ENCODE assay signal across 9 cellular contexts in the genomic region with DNA sequence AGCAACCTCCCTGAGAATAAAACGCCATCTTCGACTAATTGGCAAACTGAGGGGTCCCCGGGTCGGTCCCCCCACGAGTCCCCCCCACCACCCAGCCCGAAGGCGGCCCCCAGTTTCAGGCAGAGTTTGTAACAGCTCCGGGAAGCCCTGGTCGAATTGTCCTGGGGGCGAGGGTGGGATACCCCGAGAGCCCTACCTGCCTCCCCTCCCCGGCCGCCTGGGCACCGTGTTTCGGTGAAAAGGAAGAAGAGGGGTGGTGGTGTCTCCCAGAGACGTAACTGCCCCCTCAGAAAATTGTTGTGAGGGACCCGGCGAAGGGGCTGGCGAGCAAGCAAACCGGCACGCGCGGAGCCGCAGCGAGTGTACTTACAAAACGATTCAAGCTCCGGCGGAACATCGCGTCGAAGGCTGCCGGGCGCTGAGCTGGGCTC. TPM values are rescaled to one million over a fixed set of nuclear protein-coding genes. Genes with fewer than 3 reads are reported as not detected.
A peak's percentile ranks its signal among the peaks of the same experiment; 100 is the strongest.
DNase-seq lines count a peak whose midpoint lies in the region; ATAC-seq, FAIRE-seq and TF ChIP-seq lines count a peak whose summit lies in the region.
"Had no signal": no experiment of that assay in that cellular context is flagged by ENCODE, and none has a peak within 500 bp of the region (broad histone marks: within the 10 kb centered on the region; RNA-seq: fewer than 3 reads in every experiment).

No MANE protein-coding gene starts in this region.

- H2AK5ac ChIP-seq in H1 (ENCODE audit: low read depth, low read length), result no peak overlapping the region

- H3K4me3 Mint-ChIP-seq in CD8-positive, alpha-beta memory T cell, result peak overlapping the region; percentile 78 to 92 (median 83)

- peak overlapping the region; percentile 83 for H3K27ac ChIP-seq in CD8-positive, alpha-beta memory T cell (ENCODE audit: low read depth, low read length)
- H3K27ac ChIP-seq in H1 (ENCODE audit: low read depth, low read length) (no peak overlapping the region), neutrophil (peak overlapping the region; percentile 93)

- 0 out of 2 replicates have a peak overlapping the region, but pooled peaks have one; percentile 25 for H4K8ac ChIP-seq in H1 (ENCODE audit: extremely low read depth, insufficient read depth, low read length)

- peaks cover 2% of the 10 kb centered on the region; the same call in 1 of the 2 replicates for H3K23me2 ChIP-seq in H1 (ENCODE audit: low read depth, low read length)

- H3K23ac ChIP-seq in H1 (ENCODE audit: insufficient read length), result no peak overlapping the region

- H3K4me1 Mint-ChIP-seq in CD8-positive, alpha-beta memory T cell, result peaks cover 25 to 31% (median 29%) of the 10 kb centered on the region in 3 donors

- H3K9ac ChIP-seq in H1 (replicated peaks in 1 of 4; ENCODE audit: extremely low read depth in 1 of 4, low read depth in 3 of 4, low read length in 3 of 4), result peak overlapping the region; percentile 45 to 76 (median 69); a peak in 5 of 7 replicates

- peaks cover 0 to 3% of the 10 kb centered on the region in 2 experiments for H4K20me1 ChIP-seq in H1 (replicated peaks in 1 of 2; ENCODE audit: control insufficient read depth in 1 of 2, insufficient read depth in 2 of 2, low read length in 2 of 2)

- TF ChIP-seq RAD21 in H1 (IDR thresholded peaks at IDR 0.05 in 1 of 2, conservative IDR thresholded peaks at IDR 0.05 in 1 of 2; ENCODE audit: low read depth in 2 of 2, low read length in 2 of 2), result no peak

- no peak for TF ChIP-seq EP300 in H1 (IDR thresholded peaks at IDR 0.05; ENCODE audit: borderline replicate concordance in 1 of 2, low read depth in 2 of 2, low read length in 2 of 2)

- H2AFZ ChIP-seq in H1 (ENCODE audit: low read length), result no peak overlapping the region

- no peaks in the 10 kb centered on the region for H3K36me3 ChIP-seq in CD8-positive, alpha-beta memory T cell (ENCODE audit: insufficient read depth, low read length)
- H3K36me3 ChIP-seq in H1 (ENCODE audit: control insufficient read depth in 2 of 4, insufficient read depth in 4 of 4, low read length in 3 of 4) (no peaks in the 10 kb centered on the region), neutrophil (no peaks in the 10 kb centered on the region)

- H2BK5ac ChIP-seq in H1 (ENCODE audit: low read depth, low read length), result no peak overlapping the region

- peaks cover 0 to 48% of the 10 kb centered on the region in 2 experiments; a peak in 3 of 4 replicates for H3K79me2 ChIP-seq in H1 (ENCODE audit: control insufficient read depth in 1 of 2, insufficient read depth in 2 of 2, low read length in 2 of 2)

- no peak overlapping the region for H3K4ac ChIP-seq in H1 (replicated peaks; ENCODE audit: insufficient read length, low read depth, low read length)

- no peak for FAIRE-seq in H1 (lab: Jason Lieb, UNC)

- H4K91ac ChIP-seq in H1 (replicated peaks; ENCODE audit: insufficient read length, low read length), result no peak overlapping the region

- CTCF ChIA-PET in CD8-positive, alpha-beta memory T cell (lab: Charles Lee), result interaction anchor here (0.9 kb wide), 1 partner anchor 193 kb away, joined by 3 read pairs; no protein-coding TSS in a partner anchor
- CTCF ChIA-PET in H1 (lab: Charles Lee; ENCODE audit: partially characterized antibody), result no interaction called here

- DNase-seq in CD8-positive, alpha-beta memory T cell, result peak in 1 of 5 donors; percentile 24
- DNase-seq in NCI-H1105 treated with DMSO at 0.1 percent for 48 hours (lab: John Stamatoyannopoulos, UW) (peak; percentile 13), H1 (ENCODE audit: low read depth in 1 of 2, low spot score in 2 of 2) (no peak), NOMO-1 treated with DMSO at 0.1 percent for 48 hours (lab: John Stamatoyannopoulos, UW; ENCODE audit: unreplicated experiment) (no peak), HuH-7 (ENCODE audit: low spot score) (no peak), NCI-H146 (lab: John Stamatoyannopoulos, UW) (no peak)

- peak overlapping the region; percentile 42 for H3K4me3 ChIP-seq in CD8-positive, alpha-beta memory T cell (ENCODE audit: low read length)
- peak overlapping the region; percentile 57 to 84 (median 71) for H3K4me3 ChIP-seq in H1 (ENCODE audit: extremely low read depth in 1 of 4, insufficient read depth in 2 of 4, low read depth in 3 of 4, low read length in 4 of 4)
- H3K4me3 ChIP-seq in neutrophil (ENCODE audit: low read depth in 1 of 2, low read length in 1 of 2), result peak overlapping the region; percentile 72 to 73

- H2BK120ac ChIP-seq in H1 (replicated peaks; ENCODE audit: low read depth, low read length), result no peak overlapping the region

- no peak overlapping the region for H2BK20ac ChIP-seq in H1 (ENCODE audit: low read length)

- H2BK12ac ChIP-seq in H1 (ENCODE audit: low read depth, low read length), result no peak overlapping the region

- H3K27me3 Mint-ChIP-seq in CD8-positive, alpha-beta memory T cell, result peaks cover 0 to 8% of the 10 kb centered on the region in 2 donors

- ATAC-seq in GM19397 (IDR thresholded peaks at IDR 0.05; ENCODE audit: unreplicated experiment), result no peak

- no peak overlapping the region for H3K14ac ChIP-seq in H1 (ENCODE audit: insufficient read length)

- H3K4me2 ChIP-seq in H1 (ENCODE audit: insufficient read depth in 1 of 2, low read depth in 2 of 2, low read length in 2 of 2), result peak overlapping the region; percentile 76 to 79

- H3K79me1 ChIP-seq in H1 (ENCODE audit: low read depth, low read length), result no peaks in the 10 kb centered on the region

- no peak overlapping the region for H4K5ac ChIP-seq in H1 (ENCODE audit: insufficient read length, low read depth, low read length)

- no peak for TF ChIP-seq CTCF in H1 (IDR thresholded peaks at IDR 0.05; ENCODE audit: control extremely low read depth in 1 of 3, insufficient read depth in 1 of 3, low read depth in 1 of 3, low read length in 3 of 3)
- TF ChIP-seq CTCF in neutrophil (IDR thresholded peaks at IDR 0.05), result no peak

- no peaks in the 10 kb centered on the region for H3K27me3 ChIP-seq in CD8-positive, alpha-beta memory T cell (ENCODE audit: insufficient read depth, low read length, poor library complexity, severe bottlenecking)
- H3K27me3 ChIP-seq in H1 (replicated peaks in 1 of 4; ENCODE audit: control insufficient read depth in 3 of 4, extremely low read depth in 1 of 4, insufficient read depth in 3 of 4, low read length in 3 of 4), result no peaks in the 10 kb centered on the region
- no peaks in the 10 kb centered on the region for H3K27me3 ChIP-seq in neutrophil

- no peak overlapping the region for H2BK15ac ChIP-seq in H1 (ENCODE audit: low read length)

- no peak overlapping the region; the same call in 1 of the 2 replicates for H3K18ac ChIP-seq in H1 (ENCODE audit: extremely low read depth, low read length)

- no peaks in the 10 kb centered on the region for H3K9me3 Mint-ChIP-seq in CD8-positive, alpha-beta memory T cell

- H3K36me3 Mint-ChIP-seq in CD8-positive, alpha-beta memory T cell, result peaks cover 0 to 3% (median 0%) of the 10 kb centered on the region in 3 donors

- no peak for TF ChIP-seq POLR2A in H1 (IDR thresholded peaks at IDR 0.05; ENCODE audit: control extremely low read depth in 1 of 2, low read depth in 2 of 2, low read length in 2 of 2)

- H3K4me1 ChIP-seq in CD8-positive, alpha-beta memory T cell (ENCODE audit: insufficient read depth, low read length), result peaks cover 9% of the 10 kb centered on the region
- H3K4me1 ChIP-seq in H1 (replicated peaks in 1 of 4; ENCODE audit: control insufficient read depth in 3 of 4, insufficient read depth in 4 of 4, low read length in 3 of 4), result peaks cover 0 to 7% (median 2%) of the 10 kb centered on the region in 4 experiments; a peak in 3 of 7 replicates
- H3K4me1 ChIP-seq in neutrophil (ENCODE audit: control insufficient read depth in 1 of 2, insufficient read depth in 1 of 2, low read depth in 1 of 2, low read length in 1 of 2), result peaks cover 18 to 23% of the 10 kb centered on the region in 2 experiments

- WGBS in H1 (ENCODE audit: extremely low coverage in 1 of 2, insufficient coverage in 1 of 2, insufficient read length in 1 of 2, insufficient replicate concordance in 2 of 2, low coverage in 1 of 2, low lambda C conversion rate in 2 of 2, missing lambda C conversion rate in 1 of 2), 2 experiments, result 0% methylated on average over 8 of the region's 33 CpGs; no CpG with 5 or more reads in 1 of the 2 experiments

- POLR2A ChIA-PET in CD8-positive, alpha-beta memory T cell (lab: Charles Lee), result no interaction called here
- POLR2A ChIA-PET in H1 (lab: Charles Lee; ENCODE audit: partially characterized antibody), result interaction anchor here (1.0 to 1.4 kb wide), 3 partner anchors 17 to 728 kb away, joined by 3 read pairs; no protein-coding TSS in a partner anchor

- peak overlapping the region in 7 of 8 donors; percentile 47 to 87 (median 72) for H3K27ac Mint-ChIP-seq in CD8-positive, alpha-beta memory T cell

- no peaks in the 10 kb centered on the region for H3K9me3 ChIP-seq in CD8-positive, alpha-beta memory T cell (ENCODE audit: low read length)
- H3K9me3 ChIP-seq in H1 (ENCODE audit: insufficient read depth in 2 of 2, low read depth in 1 of 2, low read length in 1 of 2) (no peaks in the 10 kb centered on the region), neutrophil (no peaks in the 10 kb centered on the region)

- no peak overlapping the region for H3K56ac ChIP-seq in H1 (replicated peaks; ENCODE audit: insufficient read length, low read depth, low read length)

TF ChIP-seq in H1, 55 proteins besides CTCF, POLR2A, EP300 and RAD21:
- TF ChIP-seq PHF8 (conservative IDR thresholded peaks at IDR 0.05; ENCODE audit: low read depth, low read length), result 0 out of 2 replicates have a peak, but pooled peaks have one; percentile 24
- no peak for TF ChIP-seq SRF (IDR thresholded peaks at IDR 0.05; ENCODE audit: low read depth, low read length)

RNA-seq across cellular contexts. Expression of a gene that starts 1.2 kb away (rescaled TPM):
- total RNA-seq in CD8-positive, alpha-beta memory T cell, result 10 to 100 TPM; 15.7 to 17.0 TPM
- 7.3 TPM for polyA plus RNA-seq in CD8-positive, alpha-beta memory T cell
- 41.6 and 52.1 TPM in 2 replicates for total RNA-seq in H1 (2021; fragmentation: NEBNext Ultra II Directional; extraction: Animal tissue kit (Norgen Biotek cat#: 25700))
- polyA plus RNA-seq in H1 (2011; rRNA removed), result 7.1 and 14.7 TPM in 2 replicates
- polyA plus RNA-seq in H1 (2011; cell fraction: cytosol; rRNA removed), result 16.9 TPM
- polyA plus RNA-seq in H1 (2011; cell fraction: nucleus; rRNA removed), result 10.5 TPM
- polyA plus RNA-seq in H1 (2012, experiment 1 of 2), result 14.0 to 31.0 TPM (median 18.4 TPM) in 4 replicates
- 2.0 TPM for polyA plus RNA-seq in H1 (2012, experiment 2 of 2)
- 46.2 TPM for polyA plus RNA-seq in H1 (2013, experiment 1 of 2)
- 47.8 TPM for polyA plus RNA-seq in H1 (2013, experiment 2 of 2)
- 26.3 and 49.8 TPM in 2 replicates for polyA minus RNA-seq in H1 (2011; rRNA and poly(A)+ RNA removed)
- 30.5 TPM for polyA minus RNA-seq in H1 (2011; cell fraction: cytosol; rRNA and poly(A)+ RNA removed)
- 54.6 TPM for polyA minus RNA-seq in H1 (2011; cell fraction: nucleus; rRNA and poly(A)+ RNA removed)

RNA-seq across cellular contexts. Expression of a gene that starts 33.7 kb away (rescaled TPM):
- not detected for total RNA-seq in CD8-positive, alpha-beta memory T cell
- polyA plus RNA-seq in CD8-positive, alpha-beta memory T cell, result not detected
- total RNA-seq in H1 (2021; fragmentation: NEBNext Ultra II Directional; extraction: Animal tissue kit (Norgen Biotek cat#: 25700)), result not detected in 2 replicates
- polyA plus RNA-seq in H1 (2011; rRNA removed), result not detected in 2 replicates
- not detected for polyA plus RNA-seq in H1 (2011; cell fraction: cytosol; rRNA removed)
- polyA plus RNA-seq in H1 (2011; cell fraction: nucleus; rRNA removed), result not detected
- not detected in 4 replicates for polyA plus RNA-seq in H1 (2012, experiment 1 of 2)
- polyA plus RNA-seq in H1 (2012, experiment 2 of 2), result not detected
- not detected for polyA plus RNA-seq in H1 (2013, experiment 1 of 2)
- polyA plus RNA-seq in H1 (2013, experiment 2 of 2), result not detected
- polyA minus RNA-seq in H1 (2011; rRNA and poly(A)+ RNA removed), result not detected in 2 replicates
- not detected for polyA minus RNA-seq in H1 (2011; cell fraction: cytosol; rRNA and poly(A)+ RNA removed)
- polyA minus RNA-seq in H1 (2011; cell fraction: nucleus; rRNA and poly(A)+ RNA removed), result not detected
- total RNA-seq: myocyte had no signal
